Comparison of ENCODE assay signal across 8 cellular contexts in genomic region chrX:101409043-101409442, GRCh38. TPM values are rescaled to one million over a fixed set of nuclear protein-coding genes. Genes with fewer than 3 reads are reported as not detected.
DNase-seq lines count a peak whose midpoint lies in the region; ATAC-seq and FAIRE-seq lines count a peak whose summit lies in the region.

No MANE protein-coding gene starts in this region.

- peaks cover 46% of the 10 kb centered on the region for H3K36me3 Mint-ChIP-seq in activated T-cell treated with anti-CD3 and anti-CD28 coated beads, Interleukin-2, amount 50 U/mL, for 24 hours (ENCODE audit: low read depth)
- H3K36me3 Mint-ChIP-seq in activated naive CD8-positive, alpha-beta T cell treated with anti-CD3 and anti-CD28 coated beads, Interleukin-2, amount 50 U/mL, for 24 hours (ENCODE audit: low read depth) = peaks cover 24% of the 10 kb centered on the region

- peak overlapping the region; percentile 79 for H3K27ac ChIP-seq in thymus (ENCODE audit: low read depth)

- FAIRE-seq in HTR-8/SVneo (lab: Jason Lieb, UNC) = no peak

- ATAC-seq in activated naive CD8-positive, alpha-beta T cell treated with anti-CD3 and anti-CD28 coated beads, Interleukin-2, amount 50 U/mL, for 24 hours = no peak

- peak overlapping the region; percentile 83 for H3K4me3 Mint-ChIP-seq in activated T-cell treated with anti-CD3 and anti-CD28 coated beads, Interleukin-2, amount 50 U/mL, for 24 hours
- peak overlapping the region; percentile 97 for H3K4me3 Mint-ChIP-seq in activated naive CD8-positive, alpha-beta T cell treated with anti-CD3 and anti-CD28 coated beads, Interleukin-2, amount 50 U/mL, for 24 hours

- WGBS in thymus = 3% methylated on average over 6 of the region's 6 CpGs

- H3K27me3 ChIP-seq in thymus (ENCODE audit: control insufficient read depth, insufficient read depth) = no peaks in the 10 kb centered on the region

- no peaks in the 10 kb centered on the region for H3K9me3 Mint-ChIP-seq in activated T-cell treated with anti-CD3 and anti-CD28 coated beads, Interleukin-2, amount 50 U/mL, for 24 hours
- no peaks in the 10 kb centered on the region for H3K9me3 Mint-ChIP-seq in activated naive CD8-positive, alpha-beta T cell treated with anti-CD3 and anti-CD28 coated beads, Interleukin-2, amount 50 U/mL, for 24 hours

- DNase-seq in activated T-cell treated with anti-CD3 and anti-CD28 coated beads, Interleukin-2, amount 50 U/mL, for 24 hours = no peak
- DNase-seq in activated T-cell treated with anti-CD3 and anti-CD28 coated beads, Interleukin-2, amount 50 U/mL, for 48 hours = no peak
- no peak for DNase-seq in activated naive CD8-positive, alpha-beta T cell treated with anti-CD3 and anti-CD28 coated beads, Interleukin-2, amount 50 U/mL, for 24 hours
- DNase-seq in left kidney (ENCODE audit: low read depth, low spot score) (peak; percentile 41), NCI-H128 (lab: John Stamatoyannopoulos, UW; ENCODE audit: unreplicated experiment) (no peak), HTR-8/SVneo (ENCODE audit: insufficient read length, low spot score) (no peak)
- DNase-seq in activated CD4-positive, CD25-positive, alpha-beta regulatory T cell treated with anti-CD3 and anti-CD28 coated beads, Interleukin-2, amount 50 U/mL, for 72 hours = no peak

- H3K36me3 ChIP-seq in thymus (ENCODE audit: control insufficient read depth, insufficient read depth) = peaks cover 13% of the 10 kb centered on the region

- H3K27ac Mint-ChIP-seq in activated T-cell treated with anti-CD3 and anti-CD28 coated beads, Interleukin-2, amount 50 U/mL, for 24 hours = peak overlapping the region; percentile 99
- peak overlapping the region; percentile 98 for H3K27ac Mint-ChIP-seq in activated naive CD8-positive, alpha-beta T cell treated with anti-CD3 and anti-CD28 coated beads, Interleukin-2, amount 50 U/mL, for 24 hours

- no peaks in the 10 kb centered on the region for H3K9me3 ChIP-seq in thymus (ENCODE audit: control insufficient read depth)

- H3K4me1 ChIP-seq in thymus (ENCODE audit: control insufficient read depth, insufficient read depth, low read length) = no peaks in the 10 kb centered on the region

- H3K4me3 ChIP-seq in thymus (ENCODE audit: low read length) = peak overlapping the region; percentile 69

- peaks cover 5% of the 10 kb centered on the region for H3K27me3 Mint-ChIP-seq in activated T-cell treated with anti-CD3 and anti-CD28 coated beads, Interleukin-2, amount 50 U/mL, for 24 hours
- peaks cover 4% of the 10 kb centered on the region for H3K27me3 Mint-ChIP-seq in activated naive CD8-positive, alpha-beta T cell treated with anti-CD3 and anti-CD28 coated beads, Interleukin-2, amount 50 U/mL, for 24 hours

- H3K4me1 Mint-ChIP-seq in activated T-cell treated with anti-CD3 and anti-CD28 coated beads, Interleukin-2, amount 50 U/mL, for 24 hours (ENCODE audit: low read depth) = peaks cover 39% of the 10 kb centered on the region
- H3K4me1 Mint-ChIP-seq in activated naive CD8-positive, alpha-beta T cell treated with anti-CD3 and anti-CD28 coated beads, Interleukin-2, amount 50 U/mL, for 24 hours = peaks cover 47% of the 10 kb centered on the region

RNA-seq across cellular contexts. Expression of gene HNRNPH2, which starts 1.0 kb away (rescaled TPM):
- 74.8 TPM for polyA plus RNA-seq in thymus

RNA-seq across cellular contexts. Expression of gene GLA, which starts 1.3 kb away (rescaled TPM):
- 43.4 TPM for polyA plus RNA-seq in thymus

RNA-seq across cellular contexts. Expression of gene RPL36A, which starts 18.2 kb away (rescaled TPM):
- polyA plus RNA-seq in thymus = 3,361 TPM

RNA-seq across cellular contexts. Expression of gene BTK, which starts 23.1 kb away (rescaled TPM):
- polyA plus RNA-seq in thymus = 14.6 TPM
